ENCODE assay signal across 8 cellular contexts in the genomic region with DNA sequence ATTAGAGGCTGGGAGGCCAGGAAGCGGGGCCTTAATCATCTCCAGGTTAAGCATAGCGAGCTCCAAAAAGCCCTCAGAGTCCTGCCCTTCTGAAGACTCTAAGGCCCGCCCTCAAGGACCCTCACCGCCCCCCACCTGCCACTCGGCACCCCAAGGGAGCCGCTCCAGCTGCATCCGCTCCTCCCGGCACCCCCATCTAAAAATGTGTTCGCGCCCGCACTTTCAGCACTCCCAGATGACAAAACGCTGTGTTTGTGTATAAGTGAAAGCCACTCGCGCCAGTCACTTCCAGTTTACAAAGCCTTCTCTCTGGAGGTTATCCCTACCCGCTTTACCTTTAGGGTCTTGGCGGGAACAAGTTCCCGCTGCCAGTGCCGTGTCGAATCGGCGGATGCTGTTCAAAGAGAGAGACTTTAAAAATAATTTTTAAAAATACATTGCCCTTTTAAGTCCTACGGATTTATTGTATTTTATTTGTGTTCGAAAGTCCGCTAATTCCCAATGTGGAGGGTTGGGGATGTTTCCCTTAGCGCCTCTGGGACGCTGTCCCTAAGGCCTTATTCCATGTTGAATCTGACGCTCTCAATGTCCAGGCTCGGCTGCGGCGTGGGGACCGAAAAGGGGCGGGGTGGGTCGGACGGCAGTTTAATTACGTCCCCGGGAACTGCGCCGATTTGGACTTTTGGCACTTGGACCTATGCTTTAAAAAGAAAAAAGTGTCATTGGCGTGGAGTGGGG. TPM values are rescaled to one million over a fixed set of nuclear protein-coding genes. Genes with fewer than 3 reads are reported as not detected.
DNase-seq lines count a peak whose midpoint lies in the region; TF ChIP-seq lines count a peak whose summit lies in the region.

A gene (minus strand): TSS at position 64 of the 738 bp plus-strand sequence. CDS start 900 bp downstream, outside the sequence.
A gene with protein sequence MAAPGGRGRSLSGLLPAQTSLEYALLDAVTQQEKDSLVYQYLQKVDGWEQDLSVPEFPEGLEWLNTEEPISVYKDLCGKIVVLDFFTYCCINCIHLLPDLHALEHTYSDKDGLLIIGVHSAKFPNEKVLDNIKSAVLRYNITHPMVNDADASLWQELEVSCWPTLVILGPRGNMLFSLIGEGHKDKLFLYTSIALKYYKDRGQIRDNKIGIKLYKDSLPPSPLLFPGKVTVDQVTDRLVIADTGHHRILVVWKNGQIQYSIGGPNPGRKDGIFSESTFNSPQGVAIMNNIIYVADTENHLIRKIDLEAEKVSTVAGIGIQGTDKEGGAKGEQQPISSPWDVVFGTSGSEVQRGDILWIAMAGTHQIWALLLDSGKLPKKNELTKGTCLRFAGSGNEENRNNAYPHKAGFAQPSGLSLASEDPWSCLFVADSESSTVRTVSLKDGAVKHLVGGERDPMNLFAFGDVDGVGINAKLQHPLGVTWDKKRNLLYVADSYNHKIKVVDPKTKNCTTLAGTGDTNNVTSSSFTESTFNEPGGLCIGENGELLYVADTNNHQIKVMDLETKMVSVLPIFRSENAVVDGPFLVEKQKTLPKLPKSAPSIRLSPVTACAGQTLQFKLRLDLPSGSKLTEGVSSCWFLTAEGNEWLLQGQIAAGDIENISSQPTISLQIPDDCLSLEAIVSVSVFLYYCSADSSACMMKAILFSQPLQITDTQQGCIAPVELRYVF (plus strand): TSS at position 643 of the 738 bp plus-strand sequence. CDS start 212 bp downstream, outside the sequence.

- peak within 1 kb of the TSS; percentile 95 for H3K27ac Mint-ChIP-seq in activated naive CD4-positive, alpha-beta T cell treated with anti-CD3 and anti-CD28 coated beads, Interleukin-2, amount 10 ng/mL, durations not matched to agents 7 days and 5 days

- peak in 1 of 2 donors; percentile 20 for TF ChIP-seq POLR2A in suprapubic skin (IDR thresholded peaks at IDR 0.05)

- H3K36me3 ChIP-seq in SK-N-MC (ENCODE audit: insufficient read depth, low read length) (peaks cover 8% of the 10 kb centered on the region), suprapubic skin (peaks cover 1% of the 10 kb centered on the region)

- peak within 1 kb of the TSS; percentile 85 for H3K4me3 ChIP-seq in SK-N-MC
- H3K4me3 ChIP-seq in suprapubic skin: peak within 1 kb of the TSS; percentile 72

- no peaks in the 10 kb centered on the region for H3K9me3 Mint-ChIP-seq in activated naive CD4-positive, alpha-beta T cell treated with anti-CD3 and anti-CD28 coated beads, Interleukin-2, amount 10 ng/mL, durations not matched to agents 7 days and 5 days

- peaks cover 30% of the 10 kb centered on the region for H3K36me3 Mint-ChIP-seq in activated naive CD4-positive, alpha-beta T cell treated with anti-CD3 and anti-CD28 coated beads, Interleukin-2, amount 10 ng/mL, durations not matched to agents 7 days and 5 days

- H3K27ac ChIP-seq in SK-N-MC (peak within 1 kb of the TSS; percentile 91), suprapubic skin (peak within 1 kb of the TSS; percentile 85)

- H3K4me1 ChIP-seq in suprapubic skin: peaks cover 34% of the 10 kb centered on the region

- H3K27me3 Mint-ChIP-seq in activated naive CD4-positive, alpha-beta T cell treated with anti-CD3 and anti-CD28 coated beads, Interleukin-2, amount 10 ng/mL, durations not matched to agents 7 days and 5 days: no peaks in the 10 kb centered on the region

- DNase-seq in DMS79 treated with DMSO at 0.1 percent for 48 hours (lab: John Stamatoyannopoulos, UW): peak; percentile 73
- peak; percentile 28 for DNase-seq in GOT3 (lab: John Stamatoyannopoulos, UW)
- peak; percentile 73 for DNase-seq in M059J (ENCODE audit: low read depth)
- DNase-seq in SK-N-MC (ENCODE audit: low read depth, low spot score): no peak
- peak; percentile 72 for DNase-seq in activated naive CD4-positive, alpha-beta T cell treated with anti-CD3 and anti-CD28 coated beads, Interleukin-2, amount 10 ng/mL, durations not matched to agents 7 days and 5 days
- DNase-seq in germinal center (ENCODE audit: low spot score): peak; percentile 77
- DNase-seq in nucleus accumbens (lab: John Stamatoyannopoulos, UW): peak in 53 of 56 donors; percentile 13 to 85 (median 66)
- DNase-seq in suprapubic skin (ENCODE audit: low spot score in 2 of 2): peak; percentile 85 to 92

- peaks cover 67% of the 10 kb centered on the region for H3K4me1 Mint-ChIP-seq in activated naive CD4-positive, alpha-beta T cell treated with anti-CD3 and anti-CD28 coated beads, Interleukin-2, amount 10 ng/mL, durations not matched to agents 7 days and 5 days

- WGBS in suprapubic skin: under 1% methylated on average over 39 of the region's 39 CpGs

- no peak for TF ChIP-seq CTCF in suprapubic skin (IDR thresholded peaks at IDR 0.05)

- CTCF ChIA-PET in activated naive CD4-positive, alpha-beta T cell treated with anti-CD3 and anti-CD28 coated beads, Interleukin-2, amount 10 ng/mL, durations not matched to agents 7 days and 5 days (lab: Charles Lee): no interaction called here

- no peaks in the 10 kb centered on the region for H3K9me3 ChIP-seq in SK-N-MC (ENCODE audit: low read depth, low read length)
- no peaks in the 10 kb centered on the region for H3K9me3 ChIP-seq in suprapubic skin

- no peak for TF ChIP-seq EP300 in suprapubic skin (IDR thresholded peaks at IDR 0.05)

- peak within 1 kb of the TSS; percentile 98 for H3K4me3 Mint-ChIP-seq in activated naive CD4-positive, alpha-beta T cell treated with anti-CD3 and anti-CD28 coated beads, Interleukin-2, amount 10 ng/mL, durations not matched to agents 7 days and 5 days

- no peaks in the 10 kb centered on the region for H3K27me3 ChIP-seq in suprapubic skin

- H3K9ac ChIP-seq in SK-N-MC (ENCODE audit: insufficient read length): peak within 1 kb of the TSS; percentile 89

RNA-seq across cellular contexts. Expression of the first gene that starts in this region (rescaled TPM):
- 6.9 and 10.4 TPM in 2 replicates for total RNA-seq in M059J (2014; rRNA removed; shearing (Covaris generic))
- total RNA-seq in suprapubic skin: 1 to 10 TPM; 3.6 to 5.2 (median 4.2) TPM

RNA-seq across cellular contexts. Expression of the second gene that starts in this region (rescaled TPM):
- total RNA-seq in M059J (2014; rRNA removed; shearing (Covaris generic)): 9.3 and 11.0 TPM in 2 replicates
- total RNA-seq in suprapubic skin: 10 to 100 TPM; 35.3 to 49.6 (median 42.3) TPM
